Comparison of ENCODE assay signal across 7 cellular contexts in the genomic region with DNA sequence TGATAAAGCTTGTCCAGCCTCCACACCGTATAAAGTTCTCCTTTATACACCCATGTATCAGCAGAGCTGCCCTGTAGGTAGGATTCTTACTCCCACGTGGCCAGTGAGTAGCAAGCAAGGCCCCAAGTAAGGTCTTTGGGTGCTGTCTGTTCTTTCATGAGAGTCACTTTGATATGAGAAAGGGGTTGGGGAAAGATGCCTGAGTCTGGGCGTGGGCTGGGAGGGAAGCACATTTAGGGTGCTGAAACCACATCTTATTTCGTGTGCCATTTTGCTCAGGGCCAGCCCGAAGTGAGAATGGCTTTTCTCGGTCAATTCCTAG. TPM values are rescaled to one million over a fixed set of nuclear protein-coding genes. Genes with fewer than 3 reads are reported as not detected.
DNase-seq lines count a peak whose midpoint lies in the region; FAIRE-seq and TF ChIP-seq lines count a peak whose summit lies in the region.

No MANE protein-coding gene starts in this region.

- TF ChIP-seq CTCF in HEK293 (tag by site-specific recombination; IDR thresholded peaks at IDR 0.05): no peak

- peaks cover 73% of the 10 kb centered on the region for H3K4me1 Mint-ChIP-seq in activated CD4-positive, alpha-beta T cell treated with anti-CD3 and anti-CD28 coated beads, Interleukin-2, amount 10 ng/mL, durations not matched to agents 7 days and 5 days

- peak overlapping the region; percentile 88 for H3K27ac Mint-ChIP-seq in activated CD4-positive, alpha-beta T cell treated with anti-CD3 and anti-CD28 coated beads, Interleukin-2, amount 10 ng/mL, durations not matched to agents 7 days and 5 days

- FAIRE-seq in frontal cortex (lab: Jason Lieb, UNC): no peak

- H3K4me3 ChIP-seq in HEK293 (ENCODE audit: low read depth, low read length): no peak overlapping the region
- peak overlapping the region; percentile 56 for H3K4me3 ChIP-seq in iPS-18c (ENCODE audit: insufficient read depth, low read depth, low read length)

- no peaks in the 10 kb centered on the region for H3K9me3 ChIP-seq in HEK293 (ENCODE audit: control insufficient read depth, insufficient read depth, low read depth, low read length)
- H3K9me3 ChIP-seq in iPS-18c (ENCODE audit: control insufficient read depth, insufficient read depth, low read length): no peaks in the 10 kb centered on the region

- no peaks in the 10 kb centered on the region for H3K27me3 Mint-ChIP-seq in activated CD4-positive, alpha-beta T cell treated with anti-CD3 and anti-CD28 coated beads, Interleukin-2, amount 10 ng/mL, durations not matched to agents 7 days and 5 days

- H3K27ac ChIP-seq in HEK293 (ENCODE audit: extremely low read depth, low read depth, low read length): no peak overlapping the region

- H3K36me3 Mint-ChIP-seq in activated CD4-positive, alpha-beta T cell treated with anti-CD3 and anti-CD28 coated beads, Interleukin-2, amount 10 ng/mL, durations not matched to agents 7 days and 5 days (ENCODE audit: low read depth): peaks cover 40% of the 10 kb centered on the region

- peak overlapping the region; percentile 95 for H3K4me3 Mint-ChIP-seq in activated CD4-positive, alpha-beta T cell treated with anti-CD3 and anti-CD28 coated beads, Interleukin-2, amount 10 ng/mL, durations not matched to agents 7 days and 5 days

- 0 out of 2 replicates have a peak, but pooled peaks cover 4% of the 10 kb centered on the region for H3K4me1 ChIP-seq in HEK293 (ENCODE audit: control insufficient read depth, insufficient read depth, low read length)

- POLR2A ChIA-PET in HEK293 (lab: Yijun Ruan, JAX): no interaction called here
- POLR2A ChIA-PET in activated CD4-positive, alpha-beta T cell treated with anti-CD3 and anti-CD28 coated beads, Interleukin-2, amount 10 ng/mL, durations not matched to agents 7 days and 5 days (lab: Charles Lee): interaction anchor here (0.6 kb wide), 1 partner anchor 198 kb away, joined by 3 read pairs; no protein-coding TSS in a partner anchor

- H3K36me3 ChIP-seq in HEK293 (ENCODE audit: control insufficient read depth in 2 of 2, insufficient read depth in 1 of 2, low read length in 2 of 2): peaks cover 0 to 21% of the 10 kb centered on the region in 2 experiments; a peak in 1 of 3 replicates

- CTCF ChIA-PET in HEK293 (lab: Yijun Ruan, JAX): no interaction called here
- CTCF ChIA-PET in activated CD4-positive, alpha-beta T cell treated with anti-CD3 and anti-CD28 coated beads, Interleukin-2, amount 10 ng/mL, durations not matched to agents 7 days and 5 days (lab: Charles Lee): interaction anchor here (0.9 to 3.5 kb wide), 7 partner anchors 9 to 208 kb away, joined by 3 to 10 read pairs (median 5); a partner anchor contains a TSS

- no peaks in the 10 kb centered on the region for H3K9me3 Mint-ChIP-seq in activated CD4-positive, alpha-beta T cell treated with anti-CD3 and anti-CD28 coated beads, Interleukin-2, amount 10 ng/mL, durations not matched to agents 7 days and 5 days

- DNase-seq in activated CD4-positive, alpha-beta T cell treated with anti-CD3 and anti-CD28 coated beads, Interleukin-2, amount 10 ng/mL, durations not matched to agents 7 days and 5 days: peak; percentile 25
- peak; percentile 42 for DNase-seq in stimulated activated naive CD4-positive, alpha-beta T cell treated with Interleukin-2 at 50 U/mL for 16 hours (lab: John Stamatoyannopoulos, UW)
- DNase-seq in SHP77 (lab: John Stamatoyannopoulos, UW): no peak
- DNase-seq in frontal cortex (ENCODE audit: low spot score in 2 of 2): no peak
- DNase-seq in NCI-H1092 (lab: John Stamatoyannopoulos, UW): no peak

TF ChIP-seq in HEK293, 187 proteins besides CTCF, POLR2A, EP300 and RAD21:
- 0 out of 2 replicates have a peak, but pooled peaks have one; percentile 4 for TF ChIP-seq EGR2 (tag by site-specific recombination; IDR thresholded peaks at IDR 0.05; ENCODE audit: low read depth)
- no peak for TF ChIP-seq ZNF677 (tag by site-specific recombination; IDR thresholded peaks at IDR 0.05)

RNA-seq across cellular contexts. Expression of a gene that starts 0.4 kb away (rescaled TPM):
- total RNA-seq in activated CD4-positive, alpha-beta T cell treated with anti-CD3 and anti-CD28 coated beads, Interleukin-2, amount 10 ng/mL, durations not matched to agents 7 days and 5 days: 10 to 100 TPM; 33.3 to 39.2 TPM
- total RNA-seq in frontal cortex: 4.9 TPM

RNA-seq across cellular contexts. Expression of a gene that starts 10.9 kb away (rescaled TPM):
- 10 to 100 TPM; 82.4 to 84.6 TPM for total RNA-seq in activated CD4-positive, alpha-beta T cell treated with anti-CD3 and anti-CD28 coated beads, Interleukin-2, amount 10 ng/mL, durations not matched to agents 7 days and 5 days
- total RNA-seq in frontal cortex: 2.4 TPM

RNA-seq across cellular contexts. Expression of a gene that starts 19.3 kb away (rescaled TPM):
- total RNA-seq in activated CD4-positive, alpha-beta T cell treated with anti-CD3 and anti-CD28 coated beads, Interleukin-2, amount 10 ng/mL, durations not matched to agents 7 days and 5 days: 100 to 1,000 TPM; 170 to 178 TPM
- 41.6 TPM for total RNA-seq in frontal cortex

RNA-seq across cellular contexts. Expression of a gene that starts 58.7 kb away (rescaled TPM):
- 10 to 100 TPM; 53.4 to 59.9 TPM for total RNA-seq in activated CD4-positive, alpha-beta T cell treated with anti-CD3 and anti-CD28 coated beads, Interleukin-2, amount 10 ng/mL, durations not matched to agents 7 days and 5 days
- 74.6 TPM for total RNA-seq in frontal cortex

RNA-seq across cellular contexts. Expression of a gene that starts 58.9 kb away (rescaled TPM):
- 10 to 100 TPM; 32.9 to 44.5 TPM for total RNA-seq in activated CD4-positive, alpha-beta T cell treated with anti-CD3 and anti-CD28 coated beads, Interleukin-2, amount 10 ng/mL, durations not matched to agents 7 days and 5 days
- total RNA-seq in frontal cortex: 14.7 TPM

Comparison
In these comparisons a context has a peak if more than half of its experiments do, and no peak if none do; other contexts are left out.
1. DNase-seq: peak in activated CD4-positive, alpha-beta T cell treated with anti-CD3 and anti-CD28 coated beads, Interleukin-2, amount 10 ng/mL, durations not matched to agents 7 days and 5 days (single experiment) and stimulated activated naive CD4-positive, alpha-beta T cell treated with Interleukin-2 at 50 U/mL for 16 hours (single experiment); none in SHP77 (0 of 2), frontal cortex (0 of 2) and NCI-H1092 (single experiment).
2. RNA of a gene that starts 10.9 kb away (total RNA-seq): 82.4 to 84.6 TPM in activated CD4-positive, alpha-beta T cell treated with anti-CD3 and anti-CD28 coated beads, Interleukin-2, amount 10 ng/mL, durations not matched to agents 7 days and 5 days; 2.4 TPM in frontal cortex (single experiment); every median in the first group is over 10 times any median in the second.